In genomic region chr3:61194892-61195538, GRCh38 we compare ENCODE assay signal across 25 cellular contexts. TPM values are rescaled to one million over a fixed set of nuclear protein-coding genes. Genes with fewer than 3 reads are reported as not detected.
DNase-seq lines count a peak whose midpoint lies in the region; ATAC-seq, FAIRE-seq and TF ChIP-seq lines count a peak whose summit lies in the region.
"Had no signal": no experiment of that assay in that cellular context is flagged by ENCODE, and none has a peak within 500 bp of the region (broad histone marks: within the 10 kb centered on the region; RNA-seq: fewer than 3 reads in every experiment).

No MANE protein-coding gene starts in this region.

- no peaks in the 10 kb centered on the region for H3K36me3 ChIP-seq in astrocyte (ENCODE audit: insufficient read depth, low read length)
- H3K36me3 ChIP-seq: BLaER1 had no signal

- H3K36me3 Mint-ChIP-seq in astrocyte (ENCODE audit: low read depth, unreplicated experiment), result no peaks in the 10 kb centered on the region

- no peak for TF ChIP-seq CTCF in astrocyte (IDR thresholded peaks at IDR 0.05; ENCODE audit: insufficient read depth, low read depth, low read length)

- DNase-seq in astrocyte (ENCODE audit: low read depth) (no peak), left lobe of liver (ENCODE audit: low spot score) (no peak), foreskin melanocyte (no peak), DMS114 treated with DMSO at 0.1 percent for 48 hours (lab: John Stamatoyannopoulos, UW; ENCODE audit: unreplicated experiment) (no peak), NCI-H1105 treated with DMSO at 0.1 percent for 48 hours (lab: John Stamatoyannopoulos, UW) (no peak)
- DNase-seq: CD4-positive, alpha-beta T cell; COR-L47; H7; HFFc6; KG1; NCI-H1092; NCI-H146; NCI-H2029 treated with DMSO at 0.1 percent for 48 hours; NCI-H226; NCI-H510A treated with DMSO at 0.1 percent for 48 hours; NCI-H748 treated with DMSO at 0.1 percent for 48 hours; PC-9; SIG-M5; SK-N-SH had no signal

- no peak overlapping the region for H3K27ac ChIP-seq in astrocyte (ENCODE audit: low read depth, low read length)
- H3K27ac ChIP-seq: BLaER1, HL-60, PC-9, RWPE1 had no signal

- peaks cover 2% of the 10 kb centered on the region for H3K4me1 Mint-ChIP-seq in astrocyte (ENCODE audit: low read depth, unreplicated experiment)

- no peaks in the 10 kb centered on the region for H3K9me3 ChIP-seq in astrocyte (ENCODE audit: insufficient read depth, low read depth, low read length)
- H3K9me3 ChIP-seq: BLaER1, SK-N-SH had no signal

- H3K4me3 ChIP-seq in astrocyte (ENCODE audit: insufficient read depth, low read depth, low read length), result no peak overlapping the region
- H3K4me3 ChIP-seq: BLaER1, PC-9 had no signal

- H3K4me3 Mint-ChIP-seq in astrocyte (ENCODE audit: unreplicated experiment), result no peak overlapping the region
- H3K4me3 Mint-ChIP-seq: CD4-positive, alpha-beta T cell; HFFc6 had no signal

- no peaks in the 10 kb centered on the region for H3K27me3 ChIP-seq in astrocyte (ENCODE audit: insufficient read depth, low read length)
- H3K27me3 ChIP-seq: BLaER1 had no signal

- H3K79me2 ChIP-seq in astrocyte (ENCODE audit: insufficient read depth, low read length), result no peaks in the 10 kb centered on the region

- no peaks in the 10 kb centered on the region for H3K4me1 ChIP-seq in astrocyte (ENCODE audit: insufficient read depth, low read length)
- H3K4me1 ChIP-seq: BLaER1 had no signal

- peak; percentile 55 for FAIRE-seq in astrocyte (lab: Jason Lieb, UNC)

- H4K20me1 ChIP-seq in astrocyte (ENCODE audit: insufficient read depth, low read length), result no peaks in the 10 kb centered on the region
- H4K20me1 ChIP-seq: BLaER1 had no signal

- no peak overlapping the region for H3K9ac ChIP-seq in astrocyte (ENCODE audit: low read length)
- H3K9ac ChIP-seq: BLaER1, SK-N-SH had no signal

- H3K9me3 Mint-ChIP-seq in astrocyte (ENCODE audit: unreplicated experiment), result no peaks in the 10 kb centered on the region

- no peak overlapping the region for H3K27ac Mint-ChIP-seq in astrocyte (ENCODE audit: unreplicated experiment)
- H3K27ac Mint-ChIP-seq: CD4-positive, alpha-beta T cell; HFFc6 had no signal

- H2AFZ ChIP-seq in astrocyte (ENCODE audit: low read depth, low read length), result no peak overlapping the region
- H2AFZ ChIP-seq: PC-9 had no signal

- H3K27me3 Mint-ChIP-seq in astrocyte (ENCODE audit: low read depth, unreplicated experiment), result no peaks in the 10 kb centered on the region
- H3K27me3 Mint-ChIP-seq: CD4-positive, alpha-beta T cell had no signal

- H3K4me2 ChIP-seq in astrocyte (ENCODE audit: low read length), result no peak overlapping the region
- H3K4me2 ChIP-seq: BLaER1, PC-9, SK-N-SH had no signal

- ATAC-seq in GM19463 (IDR thresholded peaks at IDR 0.05; ENCODE audit: unreplicated experiment) (peak; percentile 41), left lobe of liver (peak; percentile 82), HG03521 (IDR thresholded peaks at IDR 0.05; ENCODE audit: unreplicated experiment) (no peak)

RNA-seq across cellular contexts. Expression of gene FHIT, which starts 56.2 kb away (rescaled TPM):
- total RNA-seq in astrocyte (6.7 and 7.4 TPM in 2 replicates), left lobe of liver (5.1 TPM)
- total RNA-seq: HT-29 had no signal
